Comparison of ENCODE assay signal across 25 cellular contexts in the genomic region with DNA sequence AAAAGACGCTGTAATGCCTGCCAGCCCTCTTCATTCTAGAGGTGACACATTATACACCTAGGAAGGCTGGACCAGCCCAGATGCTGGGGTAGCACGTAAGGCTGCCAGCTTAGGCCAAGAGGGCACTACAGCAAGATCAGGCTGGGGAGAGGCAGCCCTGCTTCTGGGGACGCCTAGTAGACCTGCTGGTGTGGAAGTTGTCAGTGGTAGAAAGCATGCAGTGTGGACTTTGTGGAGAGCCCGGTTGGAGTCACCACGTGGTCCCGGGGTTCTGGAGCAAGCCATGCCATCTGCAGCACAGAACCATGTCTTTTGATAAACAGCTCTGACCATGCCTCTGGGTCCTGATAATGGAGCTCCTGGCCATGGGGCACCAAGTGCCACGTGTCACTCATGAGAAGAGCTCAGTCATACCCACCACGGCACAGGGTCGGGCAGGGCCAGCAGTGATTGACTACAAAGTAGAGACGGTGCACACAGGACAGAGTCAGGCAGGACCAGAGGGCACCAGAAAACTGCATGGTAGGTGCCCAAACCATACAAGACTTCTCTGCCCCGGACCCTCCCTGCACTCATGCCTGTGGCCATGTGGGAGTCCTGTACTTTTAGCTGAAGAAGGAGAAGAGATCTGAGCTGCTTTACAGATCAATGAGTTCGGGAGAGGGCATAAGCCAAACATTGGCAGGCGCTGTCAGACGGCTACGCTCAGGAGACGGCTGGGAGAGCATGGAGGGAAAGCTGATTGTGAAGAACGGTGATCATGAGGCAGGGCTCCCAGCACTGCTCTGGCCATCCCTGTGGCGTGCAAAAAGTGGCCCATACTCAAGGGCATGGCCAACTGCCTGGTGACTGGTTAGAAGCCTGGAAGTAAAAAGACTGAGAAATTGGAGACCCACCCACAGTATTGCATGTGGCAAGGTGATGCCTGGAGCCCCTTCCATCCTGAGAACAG.
"Had no signal": no experiment of that assay in that cellular context is flagged by ENCODE, and none has a peak within 500 bp of the region (broad histone marks: within the 10 kb centered on the region; RNA-seq: fewer than 3 reads in every experiment).

No MANE protein-coding gene starts in this region.

- H3K36me3 Mint-ChIP-seq: brain, WTC11 had no signal

- H3K36me3 ChIP-seq: MG63, Peyer's patch, SJCRH30 had no signal

- H3K4me1 ChIP-seq: ascending aorta, Peyer's patch, SJCRH30 had no signal

- H3K27me3 Mint-ChIP-seq: activated CD8-positive, alpha-beta memory T cell treated with anti-CD3 and anti-CD28 coated beads, Interleukin-2, amount 10 ng/mL, durations not matched to agents 7 days and 5 days; activated naive CD8-positive, alpha-beta T cell treated with anti-CD3 and anti-CD28 coated beads, Interleukin-2, amount 50 U/mL, for 24 hours; activated T-cell treated with anti-CD3 and anti-CD28 coated beads, Interleukin-2, amount 50 U/mL, for 24 hours; brain had no signal

- H3K27ac ChIP-seq: ascending aorta, Peyer's patch, RWPE1, SJCRH30 had no signal

- H3K9me3 Mint-ChIP-seq: activated naive CD4-positive, alpha-beta T cell treated with anti-CD3 and anti-CD28 coated beads, Interleukin-2, amount 50 U/mL, for 72 hours; activated naive CD8-positive, alpha-beta T cell treated with anti-CD3 and anti-CD28 coated beads, Interleukin-2, amount 50 U/mL, for 24 hours; activated T-cell treated with anti-CD3 and anti-CD28 coated beads, Interleukin-2, amount 50 U/mL, for 24 hours; activated T-helper 1 cell treated with anti-CD3 and anti-CD28 coated beads, Interleukin-12 subunit alpha, Interleukin-12 subunit beta, Interleukin-2, Interleukin-4 antibody, amounts not matched to agents 30 ng/mL and 10 ng/mL and 1 ng/mL, durations not matched to agents 14 hours and 24 hours and 36 hours; brain; WTC11 had no signal

- DNase-seq: activated CD4-positive, alpha-beta T cell treated with anti-CD3 and anti-CD28 coated beads for 48 hours; activated CD4-positive, alpha-beta T cell treated with anti-CD3 and anti-CD28 coated beads, Interleukin-2, amount 50 U/mL, for 4 hours; activated CD4-positive, CD25-positive, alpha-beta regulatory T cell treated with anti-CD3 and anti-CD28 coated beads, Interleukin-2, amount 50 U/mL, for 72 hours; activated CD8-positive, alpha-beta memory T cell treated with anti-CD3 and anti-CD28 coated beads, Interleukin-2, amount 10 ng/mL, durations not matched to agents 7 days and 5 days; activated effector memory CD4-positive, alpha-beta T cell treated with anti-CD3 and anti-CD28 coated beads, Interleukin-2, amount 50 U/mL, for 16 hours; activated naive CD4-positive, alpha-beta T cell treated with Interleukin-2 at 50 U/mL for 16 hours; activated naive CD8-positive, alpha-beta T cell treated with anti-CD3 and anti-CD28 coated beads, Interleukin-2, amount 50 U/mL, for 24 hours; activated T-cell treated with anti-CD3 and anti-CD28 coated beads, Interleukin-2, amount 50 U/mL, for 24 hours; amniotic stem cell; MG63; NCI-H1105; NCI-H1436; NCI-H1694 treated with DMSO at 0.1 percent for 48 hours; NCI-H2029 treated with DMSO at 0.1 percent for 48 hours; NCI-H510A treated with DMSO at 0.1 percent for 48 hours; Right ventricle myocardium superior; SJCRH30; SK-N-SH had no signal

- H3K27me3 ChIP-seq: ascending aorta, MG63, Peyer's patch, SJCRH30 had no signal

- H3K9me3 ChIP-seq: ascending aorta, MG63, Peyer's patch, SJCRH30, SK-N-SH had no signal

- H3K4me3 Mint-ChIP-seq: activated CD8-positive, alpha-beta memory T cell treated with anti-CD3 and anti-CD28 coated beads, Interleukin-2, amount 10 ng/mL, durations not matched to agents 7 days and 5 days; activated naive CD8-positive, alpha-beta T cell treated with anti-CD3 and anti-CD28 coated beads, Interleukin-2, amount 50 U/mL, for 24 hours; activated T-cell treated with anti-CD3 and anti-CD28 coated beads, Interleukin-2, amount 50 U/mL, for 24 hours; activated T-helper 1 cell treated with anti-CD3 and anti-CD28 coated beads, Interleukin-12 subunit alpha, Interleukin-12 subunit beta, Interleukin-2, Interleukin-4 antibody, amounts not matched to agents 30 ng/mL and 10 ng/mL and 1 ng/mL, durations not matched to agents 14 hours and 24 hours and 36 hours; brain; WTC11 had no signal

- H3K4me3 ChIP-seq: ascending aorta, MG63, Peyer's patch, SJCRH30 had no signal

- ATAC-seq: activated CD8-positive, alpha-beta memory T cell treated with anti-CD3 and anti-CD28 coated beads, Interleukin-2, amount 10 ng/mL, durations not matched to agents 7 days and 5 days; activated naive CD4-positive, alpha-beta T cell treated with anti-CD3 and anti-CD28 coated beads, Interleukin-2, amount 50 U/mL, for 72 hours; activated naive CD8-positive, alpha-beta T cell treated with anti-CD3 and anti-CD28 coated beads, Interleukin-2, amount 50 U/mL, for 24 hours; WTC11 had no signal

- H3K27ac Mint-ChIP-seq: activated CD8-positive, alpha-beta memory T cell treated with anti-CD3 and anti-CD28 coated beads, Interleukin-2, amount 10 ng/mL, durations not matched to agents 7 days and 5 days; activated naive CD8-positive, alpha-beta T cell treated with anti-CD3 and anti-CD28 coated beads, Interleukin-2, amount 50 U/mL, for 24 hours; activated T-cell treated with anti-CD3 and anti-CD28 coated beads, Interleukin-2, amount 50 U/mL, for 24 hours; activated T-helper 1 cell treated with anti-CD3 and anti-CD28 coated beads, Interleukin-12 subunit alpha, Interleukin-12 subunit beta, Interleukin-2, Interleukin-4 antibody, amounts not matched to agents 30 ng/mL and 10 ng/mL and 1 ng/mL, durations not matched to agents 14 hours and 24 hours and 36 hours; WTC11 had no signal
